9 cellular contexts compared by ENCODE assay signal in the genomic region with DNA sequence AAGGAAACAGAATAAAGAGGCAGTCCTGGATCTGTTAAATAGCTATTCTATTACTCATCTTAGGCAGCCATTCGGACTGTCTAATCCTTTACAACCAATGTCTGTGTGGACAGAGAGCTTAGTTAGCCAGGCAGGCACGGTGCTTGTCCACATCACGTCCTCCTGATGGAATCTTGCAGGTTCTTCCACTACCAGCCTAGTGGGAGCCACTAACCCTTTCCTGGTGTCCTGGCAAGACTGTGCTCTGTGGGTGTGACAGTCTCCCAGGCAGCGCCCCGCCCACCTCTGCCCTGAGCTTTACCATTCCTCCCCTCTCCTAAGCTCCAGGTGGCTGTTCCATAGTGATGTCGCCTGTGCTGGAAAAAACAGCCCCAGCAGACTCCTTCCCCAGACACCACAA.
DNase-seq lines count a peak whose midpoint lies in the region; ATAC-seq and TF ChIP-seq lines count a peak whose summit lies in the region.
"Had no signal": no experiment of that assay in that cellular context is flagged by ENCODE, and none has a peak within 500 bp of the region (broad histone marks: within the 10 kb centered on the region; RNA-seq: fewer than 3 reads in every experiment).

No MANE protein-coding gene starts in this region.

- H3K27me3 ChIP-seq in SU-DHL-6 (ENCODE audit: low read length) = no peaks in the 10 kb centered on the region
- H3K27me3 ChIP-seq in hepatocyte = no peaks in the 10 kb centered on the region
- no peaks in the 10 kb centered on the region for H3K27me3 ChIP-seq in tibial artery
- no peaks in the 10 kb centered on the region for H3K27me3 ChIP-seq in psoas muscle (ENCODE audit: insufficient read depth in 3 of 3, low read length in 2 of 3)

- H3K9me3 ChIP-seq in SU-DHL-6 (ENCODE audit: insufficient read depth, low read length) (no peaks in the 10 kb centered on the region), hepatocyte (ENCODE audit: low read depth) (no peaks in the 10 kb centered on the region), tibial artery (no peaks in the 10 kb centered on the region), psoas muscle (no peaks in the 10 kb centered on the region)

- H2AFZ ChIP-seq in SU-DHL-6 (ENCODE audit: low read depth, low read length, severe bottlenecking) = no peak overlapping the region
- H2AFZ ChIP-seq in hepatocyte = no peak overlapping the region

- peak overlapping the region; percentile 49 for H3K27ac ChIP-seq in SU-DHL-6 (ENCODE audit: low read depth, low read length)
- H3K27ac ChIP-seq in hepatocyte = peak overlapping the region; percentile 83
- peak overlapping the region; percentile 54 to 57 for H3K27ac ChIP-seq in tibial artery
- no peak overlapping the region for H3K27ac ChIP-seq in psoas muscle

- H4K20me1 ChIP-seq in SU-DHL-6 (ENCODE audit: low read depth, low read length) (no peaks in the 10 kb centered on the region), hepatocyte (ENCODE audit: insufficient read depth, poor library complexity, severe bottlenecking) (no peaks in the 10 kb centered on the region)

- H3K4me2 ChIP-seq in SU-DHL-6 (ENCODE audit: low read depth, low read length, poor library complexity, severe bottlenecking) (peak overlapping the region; percentile 99), hepatocyte (peak overlapping the region; percentile 9)

- DNase-seq in activated CD8-positive, alpha-beta memory T cell treated with anti-CD3 and anti-CD28 coated beads for 24 hours = peak; percentile 67
- no peak for DNase-seq in activated CD8-positive, alpha-beta memory T cell treated with anti-CD3 and anti-CD28 coated beads, Interleukin-2, amount 50 U/mL, for 4 hours
- DNase-seq in hepatocyte (ENCODE audit: low spot score) (peak; percentile 79), tibial artery (no peak), GM20000 (ENCODE audit: low spot score) (no peak), psoas muscle (no peak), left ventricle myocardium superior (no peak)

- H3K4me1 ChIP-seq in hepatocyte (ENCODE audit: insufficient read depth) (peaks cover 13% of the 10 kb centered on the region), tibial artery (peaks cover 0 to 52% (median 37%) of the 10 kb centered on the region in 4 donors), psoas muscle (no peaks in the 10 kb centered on the region)

- 31% methylated on average over 6 of the region's 6 CpGs for WGBS in hepatocyte (ENCODE audit: low lambda C conversion rate, missing lambda C conversion rate)
- 90 to 92% (median 91%) methylated on average over 6 of the region's 6 CpGs for WGBS in psoas muscle, 3 donors

- H3K4me3 ChIP-seq in SU-DHL-6 (ENCODE audit: insufficient read depth, low read length, poor library complexity, severe bottlenecking) = no peak overlapping the region
- H3K4me3 ChIP-seq in hepatocyte = no peak overlapping the region
- no peak overlapping the region for H3K4me3 ChIP-seq in tibial artery
- H3K4me3 ChIP-seq in psoas muscle = no peak overlapping the region

- ATAC-seq in psoas muscle (no peak), left ventricle myocardium superior (no peak)
- ATAC-seq: naive thymus-derived CD4-positive, alpha-beta T cell had no signal

- H3K36me3 ChIP-seq in SU-DHL-6 (ENCODE audit: low read length) = peaks cover 9% of the 10 kb centered on the region; the same call in 1 of the 2 replicates
- no peaks in the 10 kb centered on the region for H3K36me3 ChIP-seq in hepatocyte (replicated peaks; ENCODE audit: insufficient read depth, low read depth)
- H3K36me3 ChIP-seq in tibial artery = no peaks in the 10 kb centered on the region
- H3K36me3 ChIP-seq in psoas muscle (ENCODE audit: insufficient read depth in 1 of 2, low read depth in 1 of 2) = peaks cover 0 to 19% of the 10 kb centered on the region in 2 donors

- H3K9ac ChIP-seq in SU-DHL-6 (ENCODE audit: low read length) = peak overlapping the region; percentile 31

- intact Hi-C loops in tibial artery (cut with DNase I; ENCODE audit: low total_unique reads) = no loop called here
- intact Hi-C loops in psoas muscle (cut with DNase I) = no loop called here
- intact Hi-C loops in left ventricle myocardium superior (cut with micrococcal nuclease) = no loop called here

- H3K79me2 ChIP-seq in SU-DHL-6 (ENCODE audit: insufficient read depth, low read length) (peaks cover 77% of the 10 kb centered on the region), hepatocyte (no peaks in the 10 kb centered on the region)

- H3K9me2 ChIP-seq in SU-DHL-6 (replicated peaks; ENCODE audit: insufficient read depth, low read length) (no peaks in the 10 kb centered on the region), hepatocyte (replicated peaks; ENCODE audit: insufficient read depth) (no peaks in the 10 kb centered on the region)

- peaks cover 31% of the 10 kb centered on the region for H3F3A ChIP-seq in SU-DHL-6 (ENCODE audit: insufficient read depth)

- TF ChIP-seq CTCF in SU-DHL-6 (IDR thresholded peaks at IDR 0.05; ENCODE audit: insufficient read depth, low read length, poor library complexity, severe bottlenecking) (no peak), hepatocyte (IDR thresholded peaks at IDR 0.05; ENCODE audit: poor library complexity) (no peak), tibial artery (IDR thresholded peaks at IDR 0.05) (no peak), GM20000 (IDR thresholded peaks at IDR 0.05; ENCODE audit: extremely low read depth, missing control alignments) (no peak), psoas muscle (IDR thresholded peaks at IDR 0.05) (no peak)

Comparison
In these comparisons a context has a peak if more than half of its experiments do, and no peak if none do; other contexts are left out.
1. DNase-seq: peak in activated CD8-positive, alpha-beta memory T cell treated with anti-CD3 and anti-CD28 coated beads for 24 hours (single experiment) and hepatocyte (single experiment); none in activated CD8-positive, alpha-beta memory T cell treated with anti-CD3 and anti-CD28 coated beads, Interleukin-2, amount 50 U/mL, for 4 hours (single experiment), tibial artery (0 of 2), GM20000 (single experiment), psoas muscle (0 of 2) and left ventricle myocardium superior (single experiment).